In genomic region chr15:75302753-75303152, GRCh38 we compare ENCODE assay signal across 16 cellular contexts. TPM values are rescaled to one million over a fixed set of nuclear protein-coding genes. Genes with fewer than 3 reads are reported as not detected.
"Had no signal": no experiment of that assay in that cellular context is flagged by ENCODE, and none has a peak within 500 bp of the region (broad histone marks: within the 10 kb centered on the region; RNA-seq: fewer than 3 reads in every experiment).

No MANE protein-coding gene starts in this region.

RNA-seq across cellular contexts. Expression of gene GOLGA6D, which starts 20.1 kb away (rescaled TPM):
- total RNA-seq: activated naive CD4-positive, alpha-beta T cell treated with anti-CD3 and anti-CD28 coated beads for 36 hours; activated naive CD8-positive, alpha-beta T cell treated with anti-CD3 and anti-CD28 coated beads for 36 hours; activated naive CD8-positive, alpha-beta T cell treated with anti-CD3 and anti-CD28 coated beads, Interleukin-2, amount 10 ng/mL, durations not matched to agents 7 days and 5 days; activated T-cell treated with anti-CD3 and anti-CD28 coated beads, Interleukin-2, amount 50 U/mL, for 4 hours; activated T-helper 1 cell treated with anti-CD3 and anti-CD28 coated beads, Interleukin-12 subunit alpha, Interleukin-12 subunit beta, Interleukin-2, Interleukin-4 antibody, amounts not matched to agents 30 ng/mL and 10 ng/mL and 1 ng/mL, durations not matched to agents 14 hours and 24 hours and 36 hours; activated T-helper 2 cell treated with anti-CD3 and anti-CD28 coated beads, Interferon-gamma antibody, Interleukin-2, Interleukin-4, amounts not matched to agents 10 μg/mL and 5 μg/mL and 100 μg/mL, durations not matched to agents 14 hours and 24 hours and 36 hours; ascending aorta; astrocyte; body of pancreas; bronchial epithelial cell; cardiac septum had no signal
- polyA plus RNA-seq: adipose tissue, cardiac muscle cell had no signal

RNA-seq across cellular contexts. Expression of gene GOLGA6C, which starts 44.6 kb away (rescaled TPM):
- total RNA-seq: activated naive CD8-positive, alpha-beta T cell treated with anti-CD3 and anti-CD28 coated beads for 36 hours; activated naive CD8-positive, alpha-beta T cell treated with anti-CD3 and anti-CD28 coated beads, Interleukin-2, amount 10 ng/mL, durations not matched to agents 7 days and 5 days; activated T-cell treated with anti-CD3 and anti-CD28 coated beads, Interleukin-2, amount 50 U/mL, for 4 hours; activated T-helper 1 cell treated with anti-CD3 and anti-CD28 coated beads, Interleukin-12 subunit alpha, Interleukin-12 subunit beta, Interleukin-2, Interleukin-4 antibody, amounts not matched to agents 30 ng/mL and 10 ng/mL and 1 ng/mL, durations not matched to agents 14 hours and 24 hours and 36 hours; activated T-helper 17 cell treated with anti-CD3 and anti-CD28 coated beads, Interleukin-2, amount 50 U/mL, for 72 hours; activated T-helper 2 cell treated with anti-CD3 and anti-CD28 coated beads, Interferon-gamma antibody, Interleukin-2, Interleukin-4, amounts not matched to agents 10 μg/mL and 5 μg/mL and 100 μg/mL, durations not matched to agents 14 hours and 24 hours and 36 hours; adrenal gland; aorta; ascending aorta; astrocyte; body of pancreas; cardiac septum had no signal
- polyA plus RNA-seq: adrenal gland, aorta, cardiac muscle cell had no signal
